In the genomic region with DNA sequence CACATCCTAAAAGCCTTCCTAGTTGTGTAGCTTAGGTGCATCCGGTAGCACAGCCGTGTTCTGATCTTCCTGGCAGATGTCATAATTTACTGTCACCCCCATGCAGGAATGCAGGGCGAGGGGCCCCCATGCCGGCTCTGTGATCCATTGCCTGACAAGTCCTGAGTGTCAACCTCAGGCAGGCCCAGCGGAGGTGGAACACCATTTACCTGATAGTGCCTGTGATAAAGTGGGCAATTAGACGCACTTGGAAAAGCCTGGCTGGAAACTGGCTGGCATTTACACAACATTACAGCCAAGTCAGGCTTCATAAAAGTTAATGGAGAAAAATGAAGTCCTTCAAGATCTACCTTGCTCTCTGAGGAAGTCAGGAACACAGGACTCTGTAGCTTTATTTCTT, we compare ENCODE assay signal across 16 cellular contexts.
DNase-seq lines count a peak whose midpoint lies in the region; ATAC-seq and TF ChIP-seq lines count a peak whose summit lies in the region.
"Had no signal": no experiment of that assay in that cellular context is flagged by ENCODE, and none has a peak within 500 bp of the region (broad histone marks: within the 10 kb centered on the region; RNA-seq: fewer than 3 reads in every experiment).

No MANE protein-coding gene starts in this region.

- H3K4me1 ChIP-seq in SJSA1 (replicated peaks) (peaks cover 23% of the 10 kb centered on the region), right atrium auricular region (peaks cover 0 to 15% of the 10 kb centered on the region in 2 donors), neuronal stem cell (ENCODE audit: control insufficient read depth in 2 of 2, insufficient read depth in 1 of 2, low read depth in 1 of 2, low read length in 2 of 2) (no peaks in the 10 kb centered on the region)

- no peaks in the 10 kb centered on the region for H3K79me1 ChIP-seq in neuronal stem cell (ENCODE audit: low read depth, low read length)

- H4K91ac ChIP-seq in neuronal stem cell (ENCODE audit: low read depth, low read length, poor library complexity): no peak overlapping the region

- no peak overlapping the region for H3K9ac ChIP-seq in neuronal stem cell (ENCODE audit: low read depth, low read length, poor library complexity)

- no peak overlapping the region for H2BK5ac ChIP-seq in neuronal stem cell (ENCODE audit: low read length)

- no CpG with 5 or more reads among the region's 6 CpGs for WGBS in neuronal stem cell (ENCODE audit: extremely low coverage in 2 of 2, insufficient read length in 2 of 2, insufficient replicate concordance in 1 of 2), 2 donors

- DNase-seq in DMS79 treated with DMSO at 0.1 percent for 48 hours (lab: John Stamatoyannopoulos, UW): peak; percentile 56
- no peak for DNase-seq in SJSA1 (ENCODE audit: low read depth in 1 of 2, low spot score in 2 of 2)
- no peak for DNase-seq in right atrium auricular region (ENCODE audit: low spot score)
- DNase-seq in neuronal stem cell (ENCODE audit: low spot score): no peak
- DNase-seq in DMS153 treated with DMSO at 0.1 percent for 48 hours (lab: John Stamatoyannopoulos, UW; ENCODE audit: unreplicated experiment): no peak
- DNase-seq in C1 segment of cervical spinal cord (lab: John Stamatoyannopoulos, UW): no peak
- DNase-seq: activated CD4-positive, CD25-positive, alpha-beta regulatory T cell treated with anti-CD3 and anti-CD28 coated beads, Interleukin-2, amount 50 U/mL, for 72 hours; activated naive CD8-positive, alpha-beta T cell treated with anti-CD3 and anti-CD28 coated beads for 36 hours; CD4-positive, alpha-beta T cell; foreskin melanocyte; MM.1S; naive thymus-derived CD8-positive, alpha-beta T cell; SIG-M5; stimulated activated naive CD4-positive, alpha-beta T cell had no signal

- H3K27me3 ChIP-seq in SJSA1 (replicated peaks) (no peaks in the 10 kb centered on the region), right atrium auricular region (no peaks in the 10 kb centered on the region), neuronal stem cell (ENCODE audit: control insufficient read depth in 3 of 3, insufficient read depth in 3 of 3, low read depth in 1 of 3, low read length in 3 of 3) (no peaks in the 10 kb centered on the region)

- H4K8ac ChIP-seq in neuronal stem cell (ENCODE audit: low read depth, low read length): no peak overlapping the region

- no peak overlapping the region for H2BK120ac ChIP-seq in neuronal stem cell (ENCODE audit: low read depth, low read length)

- H2BK15ac ChIP-seq in neuronal stem cell (ENCODE audit: low read length): no peak overlapping the region

- no peak overlapping the region for H3K4me2 ChIP-seq in neuronal stem cell (ENCODE audit: insufficient read depth, low read length, poor library complexity, severe bottlenecking)

- no peaks in the 10 kb centered on the region for H3K9me3 ChIP-seq in SJSA1 (replicated peaks)
- H3K9me3 ChIP-seq in right atrium auricular region: no peaks in the 10 kb centered on the region
- H3K9me3 ChIP-seq in neuronal stem cell (replicated peaks in 1 of 2; ENCODE audit: control insufficient read depth in 2 of 2, insufficient read depth in 1 of 2, low read depth in 1 of 2, low read length in 2 of 2): no peaks in the 10 kb centered on the region

- no peak overlapping the region for H2BK12ac ChIP-seq in neuronal stem cell (ENCODE audit: low read length)

- H2AK5ac ChIP-seq in neuronal stem cell (ENCODE audit: low read depth, low read length): no peak overlapping the region

- no peak for ATAC-seq in HG03280 (IDR thresholded peaks at IDR 0.05; ENCODE audit: unreplicated experiment)
- no peak for ATAC-seq in HG03095 (IDR thresholded peaks at IDR 0.05; ENCODE audit: unreplicated experiment)
- ATAC-seq: naive thymus-derived CD8-positive, alpha-beta T cell had no signal

- no peak for TF ChIP-seq CTCF in right atrium auricular region (IDR thresholded peaks at IDR 0.05)

- H3K4me3 ChIP-seq in SJSA1 (no peak overlapping the region), right atrium auricular region (no peak overlapping the region), neuronal stem cell (ENCODE audit: low read length in 2 of 2) (no peak overlapping the region)

- no peak overlapping the region for H3K14ac ChIP-seq in neuronal stem cell (ENCODE audit: low read length)

- H3K27ac ChIP-seq in SJSA1 (peak overlapping the region; percentile 33), right atrium auricular region (peak overlapping the region; percentile 37 to 81), neuronal stem cell (replicated peaks; ENCODE audit: low read length) (no peak overlapping the region)

- H2AFZ ChIP-seq in neuronal stem cell (ENCODE audit: low read length): peak overlapping the region; percentile 14

- H3K23ac ChIP-seq in neuronal stem cell (ENCODE audit: low read depth, low read length, poor library complexity): no peak overlapping the region

- peak overlapping the region; percentile 30 for H3K18ac ChIP-seq in neuronal stem cell (ENCODE audit: low read length)

- no peaks in the 10 kb centered on the region for H3K36me3 ChIP-seq in SJSA1
- no peaks in the 10 kb centered on the region for H3K36me3 ChIP-seq in right atrium auricular region
- H3K36me3 ChIP-seq in neuronal stem cell (replicated peaks in 1 of 2; ENCODE audit: control insufficient read depth in 2 of 2, insufficient read depth in 2 of 2, low read length in 2 of 2): no peaks in the 10 kb centered on the region

- no peak overlapping the region for H3K4ac ChIP-seq in neuronal stem cell (ENCODE audit: low read length)
